ENCODE assay signal across 8 cellular contexts in the genomic region with DNA sequence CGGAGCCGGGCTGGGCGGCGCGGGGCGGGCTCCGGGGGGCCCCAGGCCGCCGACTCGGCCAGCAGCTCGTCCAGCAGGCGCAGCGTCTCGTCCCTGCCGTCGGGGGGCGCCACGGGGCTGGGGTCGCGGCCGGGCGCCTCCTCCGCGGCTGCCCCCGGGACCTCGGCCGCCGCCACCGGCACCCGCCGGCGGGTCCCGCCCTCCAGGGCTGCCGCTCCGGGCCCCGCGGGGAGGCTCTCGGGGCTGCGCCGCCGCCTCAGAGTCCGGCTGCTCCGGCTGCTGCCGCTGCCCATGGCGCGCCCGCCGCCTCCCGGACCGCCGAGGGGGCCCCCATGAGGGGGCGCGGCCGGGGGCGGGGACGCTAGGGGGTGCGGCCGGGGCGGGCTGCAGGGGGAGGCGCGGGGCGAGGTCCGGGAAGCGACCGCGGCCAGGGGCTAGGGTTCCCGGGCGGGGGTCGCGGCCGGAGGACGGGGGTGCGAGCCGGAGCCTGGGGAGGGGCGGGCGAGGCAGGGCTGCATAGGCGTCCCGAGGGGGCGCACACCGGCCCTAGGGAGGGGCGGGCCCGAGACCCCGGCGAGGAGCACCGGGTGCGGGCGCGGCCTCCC. TPM values are rescaled to one million over a fixed set of nuclear protein-coding genes. Genes with fewer than 3 reads are reported as not detected.
DNase-seq lines count a peak whose midpoint lies in the region; ATAC-seq and TF ChIP-seq lines count a peak whose summit lies in the region.

A gene with protein sequence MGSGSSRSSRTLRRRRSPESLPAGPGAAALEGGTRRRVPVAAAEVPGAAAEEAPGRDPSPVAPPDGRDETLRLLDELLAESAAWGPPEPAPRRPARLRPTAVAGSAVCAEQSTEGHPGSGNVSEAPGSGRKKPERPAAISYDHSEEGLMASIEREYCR (minus strand): TSS at position 481 of the 605 bp plus-strand sequence. CDS start 188 bp downstream, at position 293.

- H3K27ac Mint-ChIP-seq in stimulated activated effector memory CD8-positive, alpha-beta T cell treated with anti-CD3 and anti-CD28 coated beads, Interleukin-12 subunit alpha, Interleukin-12 subunit beta, amount 100 ng/mL, for 72 hours = no peak within 1 kb of the TSS

- peak within 1 kb of the TSS; percentile 85 to 98 for H3K27ac ChIP-seq in ascending aorta

- peak within 1 kb of the TSS; percentile 60 for H3K4me3 ChIP-seq in AG10803 (ENCODE audit: low read length)
- H3K4me3 ChIP-seq in ascending aorta = peak within 1 kb of the TSS; percentile 84 to 95
- peak within 1 kb of the TSS; percentile 55 for H3K4me3 ChIP-seq in iPS-18c (ENCODE audit: insufficient read depth, low read depth, low read length)

- H3K9me3 ChIP-seq in ascending aorta (no peaks in the 10 kb centered on the region), iPS-18c (ENCODE audit: control insufficient read depth, insufficient read depth, low read length) (no peaks in the 10 kb centered on the region)

- no peaks in the 10 kb centered on the region for H3K9me3 Mint-ChIP-seq in stimulated activated effector memory CD8-positive, alpha-beta T cell treated with anti-CD3 and anti-CD28 coated beads, Interleukin-12 subunit alpha, Interleukin-12 subunit beta, amount 100 ng/mL, for 72 hours

- peak; percentile 32 for ATAC-seq in HG03565 (IDR thresholded peaks at IDR 0.05; ENCODE audit: unreplicated experiment)
- ATAC-seq in stimulated activated effector memory CD8-positive, alpha-beta T cell treated with anti-CD3 and anti-CD28 coated beads, Interleukin-12 subunit alpha, Interleukin-12 subunit beta, amount 100 ng/mL, for 72 hours = peak; percentile 67

- peaks cover 22% of the 10 kb centered on the region for H3K4me1 Mint-ChIP-seq in stimulated activated effector memory CD8-positive, alpha-beta T cell treated with anti-CD3 and anti-CD28 coated beads, Interleukin-12 subunit alpha, Interleukin-12 subunit beta, amount 100 ng/mL, for 72 hours

- DNase-seq in AG10803 (ENCODE audit: low read depth) (peak; percentile 19), ascending aorta (ENCODE audit: low spot score in 2 of 2) (no peak), NCI-H524 (lab: John Stamatoyannopoulos, UW) (no peak), MV-4-11 (lab: John Stamatoyannopoulos, UW) (no peak)
- peak; percentile 21 to 63 for DNase-seq in stimulated activated effector memory CD8-positive, alpha-beta T cell treated with anti-CD3 and anti-CD28 coated beads, Interleukin-12 subunit alpha, Interleukin-12 subunit beta, amount 100 ng/mL, for 72 hours (ENCODE audit: low spot score in 2 of 2)

- H3K4me3 Mint-ChIP-seq in stimulated activated effector memory CD8-positive, alpha-beta T cell treated with anti-CD3 and anti-CD28 coated beads, Interleukin-12 subunit alpha, Interleukin-12 subunit beta, amount 100 ng/mL, for 72 hours = peak within 1 kb of the TSS; percentile 68

- H3K36me3 Mint-ChIP-seq in stimulated activated effector memory CD8-positive, alpha-beta T cell treated with anti-CD3 and anti-CD28 coated beads, Interleukin-12 subunit alpha, Interleukin-12 subunit beta, amount 100 ng/mL, for 72 hours = no peaks in the 10 kb centered on the region

- H3K4me1 ChIP-seq in ascending aorta = peaks cover 0 to 10% of the 10 kb centered on the region in 2 donors

- TF ChIP-seq CTCF in AG10803 (conservative IDR thresholded peaks at IDR 0.05; ENCODE audit: low read length) (no peak), ascending aorta (IDR thresholded peaks at IDR 0.05) (peak in 1 of 3 experiments; percentile 57)

- H3K27me3 ChIP-seq in ascending aorta = no peaks in the 10 kb centered on the region

- no peaks in the 10 kb centered on the region for H3K36me3 ChIP-seq in ascending aorta

- peak; percentile 44 for TF ChIP-seq POLR2A in GM18526 (IDR thresholded peaks at IDR 0.05; ENCODE audit: extremely low read depth, insufficient read length)

- intact Hi-C loops in ascending aorta (cut with DNase I) = loop anchor here (1.0 to 10.0 kb wide), 5 partner anchors 38 to 367 kb away; partner anchors contain the start of genes KLF11, ODC1 and TAF1B

RNA-seq across cellular contexts. Expression of the gene that starts here (rescaled TPM):
- total RNA-seq in ascending aorta = 13.8 TPM

Comparison
In these comparisons a context has a peak if more than half of its experiments do, and no peak if none do; other contexts are left out.
1. DNase-seq: peak in AG10803 (single experiment) and stimulated activated effector memory CD8-positive, alpha-beta T cell treated with anti-CD3 and anti-CD28 coated beads, Interleukin-12 subunit alpha, Interleukin-12 subunit beta, amount 100 ng/mL, for 72 hours (2 of 2); none in ascending aorta (0 of 2), NCI-H524 (0 of 2) and MV-4-11 (single experiment).
2. Peak in every context shown above with its lines, with median percentiles within 50 percentile points of each other: H3K4me3 ChIP-seq.